In the genomic region with DNA sequence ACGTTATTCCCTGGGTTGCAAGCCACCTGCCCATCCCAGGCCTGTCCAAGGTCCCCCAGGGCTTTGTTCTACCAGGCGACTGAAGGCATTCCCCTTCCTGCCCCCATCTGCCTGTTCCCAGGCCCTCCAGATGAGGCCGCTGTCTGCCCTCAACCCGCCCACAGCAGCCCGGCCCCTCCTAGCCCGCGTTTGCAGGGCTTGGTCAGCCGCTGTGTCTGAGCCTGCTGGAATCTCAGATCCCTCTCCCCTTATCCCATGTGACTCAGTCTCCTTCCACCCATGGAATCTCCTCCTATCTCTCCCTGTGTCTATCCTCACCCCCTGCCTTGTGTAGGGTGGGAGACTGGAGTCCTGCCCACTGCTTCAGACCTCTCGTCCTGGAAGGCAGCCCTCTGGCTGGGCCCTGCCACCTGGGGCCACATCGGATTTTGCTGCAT, we compare ENCODE assay signal across 8 cellular contexts.
A peak's percentile ranks its signal among the peaks of the same experiment; 100 is the strongest.
DNase-seq lines count a peak whose midpoint lies in the region; ATAC-seq and TF ChIP-seq lines count a peak whose summit lies in the region.

No MANE protein-coding gene starts in this region.

- peak; percentile 79 for DNase-seq in Calu3
- peak; percentile 65 for DNase-seq in MG63
- DNase-seq in central memory CD8-positive, alpha-beta T cell (ENCODE audit: low spot score in 2 of 2), result peak; percentile 54 to 60
- DNase-seq in lung microvascular endothelial cell (ENCODE audit: low read depth in 2 of 2), result peak; percentile 39 to 72
- DNase-seq in stimulated activated CD8-positive, alpha-beta memory T cell treated with anti-CD3 and anti-CD28 coated beads, Interleukin-7, amount 100 ng/mL, for 4 hours (ENCODE audit: low read depth in 2 of 2), result peak; percentile 29 to 48
- DNase-seq in COR-L47 (lab: John Stamatoyannopoulos, UW), result no peak

- CTCF ChIA-PET in Calu3 (lab: Charles Lee), result no interaction called here

- no peaks in the 10 kb centered on the region for H3K9me3 ChIP-seq in MG63

- H3K36me3 Mint-ChIP-seq in Calu3 (ENCODE audit: insufficient read depth, unreplicated experiment), result no peaks in the 10 kb centered on the region
- no peaks in the 10 kb centered on the region for H3K36me3 Mint-ChIP-seq in central memory CD8-positive, alpha-beta T cell (ENCODE audit: insufficient read depth)

- no peak overlapping the region for H3K4me3 ChIP-seq in MG63

- no peaks in the 10 kb centered on the region for H3K9me3 Mint-ChIP-seq in Calu3 (ENCODE audit: low read depth, unreplicated experiment)
- H3K9me3 Mint-ChIP-seq in central memory CD8-positive, alpha-beta T cell, result no peaks in the 10 kb centered on the region

- intact Hi-C loops in Calu3 (cut with micrococcal nuclease; ENCODE audit: unreplicated experiment), result no loop called here

- ATAC-seq in activated CD4-positive, CD25-positive, alpha-beta regulatory T cell treated with anti-CD3 and anti-CD28 coated beads, Interleukin-2, amount 50 U/mL, for 24 hours, result peak; percentile 73 to 83
- peak; percentile 90 for ATAC-seq in central memory CD8-positive, alpha-beta T cell (replicated peaks; ENCODE audit: extremely low read depth, poor library complexity, severe bottlenecking)
- ATAC-seq in GM21576 (IDR thresholded peaks at IDR 0.05; ENCODE audit: unreplicated experiment), result no peak

- H3K4me1 Mint-ChIP-seq in Calu3 (ENCODE audit: low read depth, unreplicated experiment), result peaks cover 8% of the 10 kb centered on the region
- peaks cover 16% of the 10 kb centered on the region for H3K4me1 Mint-ChIP-seq in central memory CD8-positive, alpha-beta T cell

- no peak overlapping the region for H3K27ac Mint-ChIP-seq in Calu3 (ENCODE audit: unreplicated experiment)
- peak overlapping the region; percentile 84 for H3K27ac Mint-ChIP-seq in central memory CD8-positive, alpha-beta T cell (ENCODE audit: low read depth)

- H3K27me3 ChIP-seq in MG63, result no peaks in the 10 kb centered on the region

- H3K27me3 Mint-ChIP-seq in Calu3 (ENCODE audit: unreplicated experiment), result peaks cover 59% of the 10 kb centered on the region
- no peaks in the 10 kb centered on the region for H3K27me3 Mint-ChIP-seq in central memory CD8-positive, alpha-beta T cell

- BruUV-seq in Calu3 (replicated peaks; lab: Mats Ljungman, UMichigan), result no TSS peak

- no peak overlapping the region for H3K4me3 Mint-ChIP-seq in Calu3 (ENCODE audit: low read depth, unreplicated experiment)
- H3K4me3 Mint-ChIP-seq in central memory CD8-positive, alpha-beta T cell, result peak overlapping the region; percentile 48

- peak; percentile 58 for TF ChIP-seq CTCF in Calu3 (IDR thresholded peaks at IDR 0.05; ENCODE audit: unreplicated experiment)

- H3K36me3 ChIP-seq in MG63, result no peaks in the 10 kb centered on the region
